ENCODE assay signal across 6 cellular contexts in genomic region chr11:9347779-9348178, GRCh38. TPM values are rescaled to one million over a fixed set of nuclear protein-coding genes. Genes with fewer than 3 reads are reported as not detected.
DNase-seq lines count a peak whose midpoint lies in the region; ATAC-seq, FAIRE-seq and TF ChIP-seq lines count a peak whose summit lies in the region.
"Not testable (repeated sequence)": the region's sequence is repeated elsewhere in the genome, so short reads cannot be mapped to it uniquely, and the experiment has no call there.

No MANE protein-coding gene starts in this region.

- POLR2A ChIA-PET in H1 (lab: Charles Lee; ENCODE audit: partially characterized antibody): interaction anchor here (0.8 to 2.0 kb wide), 7 partner anchors 10 to 113 kb away, joined by 3 to 7 read pairs (median 3); partner anchors contain the start of gene ZNF143

- TF ChIP-seq EP300 in H1 (IDR thresholded peaks at IDR 0.05; ENCODE audit: borderline replicate concordance in 1 of 2, low read depth in 2 of 2, low read length in 2 of 2): not testable (repeated sequence)

- H2BK12ac ChIP-seq in H1 (ENCODE audit: low read depth, low read length): not testable (repeated sequence)

- not testable (repeated sequence) for H3K4me3 ChIP-seq in GM23338; H1 (ENCODE audit: extremely low read depth in 1 of 4, insufficient read depth in 2 of 4, low read depth in 3 of 4, low read length in 4 of 4); neural progenitor cell
- peak overlapping the region; percentile 8 for H3K4me3 ChIP-seq in iPS-15b (ENCODE audit: low read depth, low read length)

- H2BK20ac ChIP-seq in H1 (ENCODE audit: low read length): peak overlapping the region; percentile 48; the same call in 1 of the 2 replicates

- H4K8ac ChIP-seq in H1 (ENCODE audit: extremely low read depth, insufficient read depth, low read length): not testable (repeated sequence)

- H3K18ac ChIP-seq in H1 (ENCODE audit: extremely low read depth, low read length): peak overlapping the region; percentile 48; the same call in 1 of the 2 replicates

- not testable (repeated sequence) for H4K20me1 ChIP-seq in GM23338 (replicated peaks; ENCODE audit: insufficient read depth); H1 (replicated peaks in 1 of 2; ENCODE audit: control insufficient read depth in 1 of 2, insufficient read depth in 2 of 2, low read length in 2 of 2); neural progenitor cell (ENCODE audit: low read depth)

- H3K9me3 Mint-ChIP-seq in GM23338, neural progenitor cell: not testable (repeated sequence)

- TF ChIP-seq CTCF in GM23338 (conservative IDR thresholded peaks at IDR 0.05; ENCODE audit: low read depth in 2 of 2); H1 (IDR thresholded peaks at IDR 0.05; ENCODE audit: control extremely low read depth in 1 of 3, insufficient read depth in 1 of 3, low read depth in 1 of 3, low read length in 3 of 3); neural progenitor cell (IDR thresholded peaks at IDR 0.05): not testable (repeated sequence)

- not testable (repeated sequence) for H3K36me3 Mint-ChIP-seq in GM23338 (ENCODE audit: low read depth); T-helper 17 cell (ENCODE audit: low read depth); neural progenitor cell

- not testable (repeated sequence) for H3K23ac ChIP-seq in H1 (ENCODE audit: insufficient read length)

- not testable (repeated sequence) for H3K79me1 ChIP-seq in H1 (ENCODE audit: low read depth, low read length)

- not testable (repeated sequence) for H2BK5ac ChIP-seq in H1 (ENCODE audit: low read depth, low read length)

- H3K23me2 ChIP-seq in H1 (ENCODE audit: low read depth, low read length): not testable (repeated sequence)

- H3K9me3 ChIP-seq in KOPT-K1 (ENCODE audit: insufficient read depth, low read length, poor library complexity, severe bottlenecking); T-helper 17 cell (ENCODE audit: control insufficient read depth, low read length, poor library complexity, severe bottlenecking); H1 (ENCODE audit: insufficient read depth in 2 of 2, low read depth in 1 of 2, low read length in 1 of 2); iPS-15b (ENCODE audit: control insufficient read depth, insufficient read depth, low read length); neural progenitor cell (ENCODE audit: low read depth): not testable (repeated sequence)

- not testable (repeated sequence) for H2BK15ac ChIP-seq in H1 (ENCODE audit: low read length)

- CTCF ChIA-PET in H1 (lab: Charles Lee; ENCODE audit: partially characterized antibody): interaction anchor here (1.6 to 2.8 kb wide), 2 partner anchors 12 to 15 kb away, joined by 4 to 11 read pairs; no protein-coding TSS in a partner anchor

- H3K79me2 ChIP-seq in GM23338 (replicated peaks; ENCODE audit: insufficient read depth); H1 (ENCODE audit: control insufficient read depth in 1 of 2, insufficient read depth in 2 of 2, low read length in 2 of 2); neural progenitor cell (ENCODE audit: low read depth): not testable (repeated sequence)

- not testable (repeated sequence) for H3K4ac ChIP-seq in H1 (replicated peaks; ENCODE audit: insufficient read length, low read depth, low read length)

- H2AFZ ChIP-seq in GM23338; H1 (ENCODE audit: low read length): not testable (repeated sequence)
- peak overlapping the region; percentile 68 for H2AFZ ChIP-seq in neural progenitor cell (replicated peaks)

- not testable (repeated sequence) for H3K9me2 ChIP-seq in GM23338 (ENCODE audit: insufficient read depth)

- H3K36me3 ChIP-seq in GM23338 (ENCODE audit: insufficient read depth); KOPT-K1 (ENCODE audit: insufficient read depth, low read length); H1 (ENCODE audit: control insufficient read depth in 2 of 4, insufficient read depth in 4 of 4, low read length in 3 of 4); iPS-15b (ENCODE audit: control insufficient read depth, insufficient read depth, low read length); neural progenitor cell: not testable (repeated sequence)

- WGBS in H1 (ENCODE audit: extremely low coverage in 1 of 2, insufficient coverage in 1 of 2, insufficient read length in 1 of 2, insufficient replicate concordance in 2 of 2, low coverage in 1 of 2, low lambda C conversion rate in 2 of 2, missing lambda C conversion rate in 1 of 2), 2 experiments: 68% methylated on average over 4 of the region's 4 CpGs; no CpG with 5 or more reads in 1 of the 2 experiments

- not testable (repeated sequence) for H2AK5ac ChIP-seq in H1 (ENCODE audit: low read depth, low read length)

- not testable (repeated sequence) for TF ChIP-seq RAD21 in H1 (IDR thresholded peaks at IDR 0.05 in 1 of 2, conservative IDR thresholded peaks at IDR 0.05 in 1 of 2; ENCODE audit: low read depth in 2 of 2, low read length in 2 of 2)

- H3K27me3 Mint-ChIP-seq in GM23338 (ENCODE audit: insufficient read depth, low read depth, poor library complexity); T-helper 17 cell: not testable (repeated sequence)
- H3K27me3 Mint-ChIP-seq in neural progenitor cell (ENCODE audit: insufficient read depth, low read depth): peaks cover 11% of the 10 kb centered on the region

- TF ChIP-seq POLR2A in H1 (IDR thresholded peaks at IDR 0.05; ENCODE audit: control extremely low read depth in 1 of 2, low read depth in 2 of 2, low read length in 2 of 2): not testable (repeated sequence)

- not testable (repeated sequence) for H3K14ac ChIP-seq in H1 (ENCODE audit: insufficient read length)

- not testable (repeated sequence) for H3F3A ChIP-seq in GM23338 (replicated peaks; ENCODE audit: low read depth)
- peaks cover 11% of the 10 kb centered on the region for H3F3A ChIP-seq in neural progenitor cell (ENCODE audit: low read depth)

- H3K4me1 ChIP-seq in GM23338 (ENCODE audit: insufficient read depth) (peaks cover 16% of the 10 kb centered on the region), iPS-15b (ENCODE audit: control insufficient read depth, insufficient read depth, low read length) (peaks cover 16% of the 10 kb centered on the region), neural progenitor cell (peaks cover 12% of the 10 kb centered on the region)
- not testable (repeated sequence) for H3K4me1 ChIP-seq in H1 (replicated peaks in 1 of 4; ENCODE audit: control insufficient read depth in 3 of 4, insufficient read depth in 4 of 4, low read length in 3 of 4)

- not testable (repeated sequence) for H3K9ac ChIP-seq in H1 (replicated peaks in 1 of 4; ENCODE audit: extremely low read depth in 1 of 4, low read depth in 3 of 4, low read length in 3 of 4); iPS-15b (ENCODE audit: low read depth, low read length); neural progenitor cell

- H4K91ac ChIP-seq in H1 (replicated peaks; ENCODE audit: insufficient read length, low read length): not testable (repeated sequence)

- not testable (repeated sequence) for FAIRE-seq in H1 (lab: Jason Lieb, UNC)

- H3K4me2 ChIP-seq in GM23338: peak overlapping the region; percentile 70
- H3K4me2 ChIP-seq in H1 (ENCODE audit: insufficient read depth in 1 of 2, low read depth in 2 of 2, low read length in 2 of 2): peak overlapping the region in 1 of 2 experiments; percentile 30; a peak in 2 of 4 replicates
- H3K4me2 ChIP-seq in neural progenitor cell: not testable (repeated sequence)

- peak; percentile 16 for DNase-seq in GM23338 (ENCODE audit: low spot score)
- not testable (repeated sequence) for DNase-seq in T-helper 17 cell; H1 (ENCODE audit: low read depth in 1 of 2, low spot score in 2 of 2); neural progenitor cell (ENCODE audit: low spot score)

- H3K27ac Mint-ChIP-seq in GM23338, neural progenitor cell: not testable (repeated sequence)
- peak overlapping the region; percentile 24 for H3K27ac Mint-ChIP-seq in T-helper 17 cell

- not testable (repeated sequence) for H3K27me3 ChIP-seq in GM23338 (ENCODE audit: insufficient read depth); H1 (replicated peaks in 1 of 4; ENCODE audit: control insufficient read depth in 3 of 4, extremely low read depth in 1 of 4, insufficient read depth in 3 of 4, low read length in 3 of 4); iPS-15b (ENCODE audit: control insufficient read depth, insufficient read depth, low read length); neural progenitor cell

- H3K4me1 Mint-ChIP-seq in GM23338 (peaks cover 19% of the 10 kb centered on the region), T-helper 17 cell (peaks cover 16% of the 10 kb centered on the region)
- not testable (repeated sequence) for H3K4me1 Mint-ChIP-seq in neural progenitor cell

- H3K27ac ChIP-seq in GM23338 (ENCODE audit: low read depth); H1 (ENCODE audit: low read depth, low read length); neural progenitor cell: not testable (repeated sequence)
- peak overlapping the region; percentile 56 for H3K27ac ChIP-seq in KOPT-K1 (ENCODE audit: low read depth, low read length, poor library complexity, severe bottlenecking)

- H3K4me3 Mint-ChIP-seq in GM23338, T-helper 17 cell, neural progenitor cell: not testable (repeated sequence)

- H4K5ac ChIP-seq in H1 (ENCODE audit: insufficient read length, low read depth, low read length): not testable (repeated sequence)

- not testable (repeated sequence) for H3K56ac ChIP-seq in H1 (replicated peaks; ENCODE audit: insufficient read length, low read depth, low read length)

- ATAC-seq in GM23338, T-helper 17 cell: not testable (repeated sequence)

- H2BK120ac ChIP-seq in H1 (replicated peaks; ENCODE audit: low read depth, low read length): not testable (repeated sequence)

RNA-seq across cellular contexts. Expression of gene TMEM41B, which starts 33.4 kb away (rescaled TPM):
- 53.8 and 75.9 TPM in 2 replicates for total RNA-seq in GM23338 (2014; rRNA removed; shearing (Covaris generic))
- polyA plus RNA-seq in GM23338 (2016; fragmentation: Nextera tagmentation; extraction: Ambion mirVana): 31.8 and 34.4 TPM in 2 replicates
- total RNA-seq in T-helper 17 cell: 10 to 100 TPM; 22.7 to 32.6 TPM
- 43.9 and 50.1 TPM in 2 replicates for total RNA-seq in H1 (2021; fragmentation: NEBNext Ultra II Directional; extraction: Animal tissue kit (Norgen Biotek cat#: 25700))
- polyA plus RNA-seq in H1 (2011; rRNA removed): 16.5 and 24.3 TPM in 2 replicates
- polyA plus RNA-seq in H1 (2011; cell fraction: cytosol; rRNA removed): 27.2 TPM
- polyA plus RNA-seq in H1 (2011; cell fraction: nucleus; rRNA removed): 24.3 TPM
- 20.1 to 24.6 TPM (median 22.2 TPM) in 4 replicates for polyA plus RNA-seq in H1 (2012, experiment 1 of 2)
- polyA plus RNA-seq in H1 (2012, experiment 2 of 2): 5.3 TPM
- polyA plus RNA-seq in H1 (2013, experiment 1 of 2): 57.5 TPM
- polyA plus RNA-seq in H1 (2013, experiment 2 of 2): 70.5 TPM
- 14.8 and 19.2 TPM in 2 replicates for polyA minus RNA-seq in H1 (2011; rRNA and poly(A)+ RNA removed)
- polyA minus RNA-seq in H1 (2011; cell fraction: cytosol; rRNA and poly(A)+ RNA removed): 24.1 TPM
- 30.6 TPM for polyA minus RNA-seq in H1 (2011; cell fraction: nucleus; rRNA and poly(A)+ RNA removed)
- total RNA-seq in neural progenitor cell (ENCODE audit: low replicate concordance): 51.6 and 82.4 TPM in 2 replicates

RNA-seq across cellular contexts. Expression of gene IPO7, which starts 36.7 kb away (rescaled TPM):
- total RNA-seq in GM23338 (2014; rRNA removed; shearing (Covaris generic)): 271 and 328 TPM in 2 replicates
- polyA plus RNA-seq in GM23338 (2016; fragmentation: Nextera tagmentation; extraction: Ambion mirVana) (56.1 TPM in 2 replicates), H1 (2011; rRNA removed) (38.7 and 45.9 TPM in 2 replicates)
- total RNA-seq in T-helper 17 cell (10 to 100 TPM; 57.2 to 59.5 TPM), neural progenitor cell (ENCODE audit: low replicate concordance) (157 and 231 TPM in 2 replicates)
- 244 and 259 TPM in 2 replicates for total RNA-seq in H1 (2021; fragmentation: NEBNext Ultra II Directional; extraction: Animal tissue kit (Norgen Biotek cat#: 25700))
- 61.0 TPM for polyA plus RNA-seq in H1 (2011; cell fraction: cytosol; rRNA removed)
- polyA plus RNA-seq in H1 (2011; cell fraction: nucleus; rRNA removed): 90.5 TPM
- 60.6 to 116 TPM (median 80.2 TPM) in 4 replicates for polyA plus RNA-seq in H1 (2012, experiment 1 of 2)
- 5.5 TPM for polyA plus RNA-seq in H1 (2012, experiment 2 of 2)
- 119 TPM for polyA plus RNA-seq in H1 (2013, experiment 1 of 2)
- polyA plus RNA-seq in H1 (2013, experiment 2 of 2): 111 TPM
- polyA minus RNA-seq in H1 (2011; rRNA and poly(A)+ RNA removed): 160 and 258 TPM in 2 replicates
- polyA minus RNA-seq in H1 (2011; cell fraction: cytosol; rRNA and poly(A)+ RNA removed): 368 TPM
- 292 TPM for polyA minus RNA-seq in H1 (2011; cell fraction: nucleus; rRNA and poly(A)+ RNA removed)
